Comparison of ENCODE assay signal across 1 cellular context in genomic region chr1:230792691-230793462, GRCh38.
TF ChIP-seq lines count a peak whose summit lies in the region.

No MANE protein-coding gene starts in this region.

TF ChIP-seq in SK-N-SH, 30 proteins besides CTCF, POLR2A, EP300 and RAD21 (continued from another document):
- TF ChIP-seq, protein P1, sequence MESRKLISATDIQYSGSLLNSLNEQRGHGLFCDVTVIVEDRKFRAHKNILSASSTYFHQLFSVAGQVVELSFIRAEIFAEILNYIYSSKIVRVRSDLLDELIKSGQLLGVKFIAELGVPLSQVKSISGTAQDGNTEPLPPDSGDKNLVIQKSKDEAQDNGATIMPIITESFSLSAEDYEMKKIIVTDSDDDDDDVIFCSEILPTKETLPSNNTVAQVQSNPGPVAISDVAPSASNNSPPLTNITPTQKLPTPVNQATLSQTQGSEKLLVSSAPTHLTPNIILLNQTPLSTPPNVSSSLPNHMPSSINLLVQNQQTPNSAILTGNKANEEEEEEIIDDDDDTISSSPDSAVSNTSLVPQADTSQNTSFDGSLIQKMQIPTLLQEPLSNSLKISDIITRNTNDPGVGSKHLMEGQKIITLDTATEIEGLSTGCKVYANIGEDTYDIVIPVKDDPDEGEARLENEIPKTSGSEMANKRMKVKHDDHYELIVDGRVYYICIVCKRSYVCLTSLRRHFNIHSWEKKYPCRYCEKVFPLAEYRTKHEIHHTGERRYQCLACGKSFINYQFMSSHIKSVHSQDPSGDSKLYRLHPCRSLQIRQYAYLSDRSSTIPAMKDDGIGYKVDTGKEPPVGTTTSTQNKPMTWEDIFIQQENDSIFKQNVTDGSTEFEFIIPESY (IDR thresholded peaks at IDR 0.05; ENCODE audit: borderline replicate concordance, low read depth), result no peak
- TF ChIP-seq RXRA (IDR thresholded peaks at IDR 0.05; ENCODE audit: borderline replicate concordance, low read depth) (no peak), SMC3 (IDR thresholded peaks at IDR 0.05; ENCODE audit: low read depth, low read length) (no peak), GATA2 (CRISPR knock-in tag; IDR thresholded peaks at IDR 0.05) (no peak), REST (IDR thresholded peaks at IDR 0.05; ENCODE audit: low read depth, low read length) (no peak), TAF1 (IDR thresholded peaks at IDR 0.05; ENCODE audit: borderline replicate concordance, low read depth, low read length) (no peak), FOSL2 (IDR thresholded peaks at IDR 0.05; ENCODE audit: borderline replicate concordance, low read depth) (no peak), ELF1 (IDR thresholded peaks at IDR 0.05) (no peak), RFX5 (IDR thresholded peaks at IDR 0.05; ENCODE audit: low read length) (no peak), FOXM1 (IDR thresholded peaks at IDR 0.05; ENCODE audit: low read depth) (no peak)
TF ChIP-seq in SK-N-SH: peak in this region for 0.
